In genomic region chr9:34884732-34885131, GRCh38 we compare ENCODE assay signal across 9 cellular contexts.
DNase-seq lines count a peak whose midpoint lies in the region; ATAC-seq and TF ChIP-seq lines count a peak whose summit lies in the region.
"Had no signal": no experiment of that assay in that cellular context is flagged by ENCODE, and none has a peak within 500 bp of the region (broad histone marks: within the 10 kb centered on the region; RNA-seq: fewer than 3 reads in every experiment).

No MANE protein-coding gene starts in this region.

- no peak overlapping the region for H3K27ac Mint-ChIP-seq in activated T-helper 17 cell treated with anti-CD3 and anti-CD28 coated beads, Interleukin-2, amount 50 U/mL, for 72 hours
- H3K27ac Mint-ChIP-seq in stimulated activated naive CD8-positive, alpha-beta T cell treated with anti-CD3 and anti-CD28 coated beads, Interleukin-15, amount 100 ng/mL, for 72 hours: no peak overlapping the region
- no peak overlapping the region for H3K27ac Mint-ChIP-seq in endothelial cell (ENCODE audit: unreplicated experiment)

- peak; percentile 62 for DNase-seq in activated effector memory CD4-positive, alpha-beta T cell treated with anti-CD3 and anti-CD28 coated beads, Interleukin-2, amount 50 U/mL, for 16 hours
- DNase-seq in activated effector memory CD4-positive, alpha-beta T cell treated with Interleukin-2 at 50 U/mL for 16 hours: no peak
- peak; percentile 19 to 61 for DNase-seq in stimulated activated naive CD8-positive, alpha-beta T cell treated with anti-CD3 and anti-CD28 coated beads, Interleukin-15, amount 100 ng/mL, for 72 hours
- DNase-seq in endothelial cell (ENCODE audit: low spot score) (no peak), esophagus muscularis mucosa (ENCODE audit: extremely low spot score) (no peak)
- DNase-seq: NK-92 treated with Interleukin-12 subunit alpha and Interleukin-12 subunit beta, amount 100 ng/mL, for 24 hours had no signal

- WGBS in gastroesophageal sphincter (ENCODE audit: low coverage in 1 of 2), 2 donors: 50% methylated on average over 1 of the region's 2 CpGs; no CpG with 5 or more reads in 1 of the 2 donors
- 75% methylated on average over 2 of the region's 2 CpGs for WGBS in esophagus muscularis mucosa

- H3K4me1 ChIP-seq in gastroesophageal sphincter: no peaks in the 10 kb centered on the region
- no peaks in the 10 kb centered on the region for H3K4me1 ChIP-seq in esophagus muscularis mucosa

- H3K27me3 Mint-ChIP-seq in activated T-helper 17 cell treated with anti-CD3 and anti-CD28 coated beads, Interleukin-2, amount 50 U/mL, for 72 hours: no peaks in the 10 kb centered on the region
- peaks cover 8% of the 10 kb centered on the region for H3K27me3 Mint-ChIP-seq in stimulated activated naive CD8-positive, alpha-beta T cell treated with anti-CD3 and anti-CD28 coated beads, Interleukin-15, amount 100 ng/mL, for 72 hours
- H3K27me3 Mint-ChIP-seq in endothelial cell (ENCODE audit: unreplicated experiment): no peaks in the 10 kb centered on the region

- H3K4me1 Mint-ChIP-seq in activated T-helper 17 cell treated with anti-CD3 and anti-CD28 coated beads, Interleukin-2, amount 50 U/mL, for 72 hours: no peaks in the 10 kb centered on the region
- H3K4me1 Mint-ChIP-seq in stimulated activated naive CD8-positive, alpha-beta T cell treated with anti-CD3 and anti-CD28 coated beads, Interleukin-15, amount 100 ng/mL, for 72 hours: no peaks in the 10 kb centered on the region
- no peaks in the 10 kb centered on the region for H3K4me1 Mint-ChIP-seq in endothelial cell (ENCODE audit: unreplicated experiment)

- peak; percentile 66 for ATAC-seq in HG03095 (IDR thresholded peaks at IDR 0.05; ENCODE audit: unreplicated experiment)
- peak; percentile 97 for ATAC-seq in activated T-helper 17 cell treated with anti-CD3 and anti-CD28 coated beads, Interleukin-2, amount 50 U/mL, for 72 hours (replicated peaks)
- peak; percentile 95 for ATAC-seq in stimulated activated naive CD8-positive, alpha-beta T cell treated with anti-CD3 and anti-CD28 coated beads, Interleukin-15, amount 100 ng/mL, for 72 hours
- no peak for ATAC-seq in gastroesophageal sphincter

- TF ChIP-seq POLR2A in gastroesophageal sphincter (IDR thresholded peaks at IDR 0.05) (no peak), esophagus muscularis mucosa (IDR thresholded peaks at IDR 0.05; ENCODE audit: low read depth) (no peak)

- TF ChIP-seq EP300 in gastroesophageal sphincter (IDR thresholded peaks at IDR 0.05): no peak
- no peak for TF ChIP-seq EP300 in esophagus muscularis mucosa (IDR thresholded peaks at IDR 0.05)

- H3K36me3 ChIP-seq in gastroesophageal sphincter (no peaks in the 10 kb centered on the region), esophagus muscularis mucosa (no peaks in the 10 kb centered on the region)

- H3K9me3 ChIP-seq in gastroesophageal sphincter (no peaks in the 10 kb centered on the region), esophagus muscularis mucosa (no peaks in the 10 kb centered on the region)

- H3K27me3 ChIP-seq in gastroesophageal sphincter (peaks cover 8% of the 10 kb centered on the region), esophagus muscularis mucosa (no peaks in the 10 kb centered on the region)

- no peak overlapping the region for H3K27ac ChIP-seq in gastroesophageal sphincter
- no peak overlapping the region for H3K27ac ChIP-seq in esophagus muscularis mucosa (replicated peaks in 1 of 4)

- no peaks in the 10 kb centered on the region for H3K36me3 Mint-ChIP-seq in activated T-helper 17 cell treated with anti-CD3 and anti-CD28 coated beads, Interleukin-2, amount 50 U/mL, for 72 hours (ENCODE audit: low read depth)
- H3K36me3 Mint-ChIP-seq in endothelial cell (ENCODE audit: low read depth, unreplicated experiment): no peaks in the 10 kb centered on the region

- no peak for TF ChIP-seq CTCF in endothelial cell (IDR thresholded peaks at IDR 0.05; ENCODE audit: unreplicated experiment)
- no peak for TF ChIP-seq CTCF in gastroesophageal sphincter (IDR thresholded peaks at IDR 0.05)
- TF ChIP-seq CTCF in esophagus muscularis mucosa (IDR thresholded peaks at IDR 0.05): no peak

- intact Hi-C loops in esophagus muscularis mucosa (cut with DNase I): no loop called here

- no peak overlapping the region for H3K4me3 Mint-ChIP-seq in activated T-helper 17 cell treated with anti-CD3 and anti-CD28 coated beads, Interleukin-2, amount 50 U/mL, for 72 hours
- H3K4me3 Mint-ChIP-seq in stimulated activated naive CD8-positive, alpha-beta T cell treated with anti-CD3 and anti-CD28 coated beads, Interleukin-15, amount 100 ng/mL, for 72 hours: peak overlapping the region; percentile 1 to 14
- no peak overlapping the region for H3K4me3 Mint-ChIP-seq in endothelial cell (ENCODE audit: unreplicated experiment)

- H3K4me3 ChIP-seq in gastroesophageal sphincter (no peak overlapping the region), esophagus muscularis mucosa (no peak overlapping the region)

- no peaks in the 10 kb centered on the region for H3K9me3 Mint-ChIP-seq in activated T-helper 17 cell treated with anti-CD3 and anti-CD28 coated beads, Interleukin-2, amount 50 U/mL, for 72 hours
- no peaks in the 10 kb centered on the region for H3K9me3 Mint-ChIP-seq in stimulated activated naive CD8-positive, alpha-beta T cell treated with anti-CD3 and anti-CD28 coated beads, Interleukin-15, amount 100 ng/mL, for 72 hours
- H3K9me3 Mint-ChIP-seq in endothelial cell (ENCODE audit: unreplicated experiment): no peaks in the 10 kb centered on the region

Comparison
In these comparisons a context has a peak if more than half of its experiments do, and no peak if none do; other contexts are left out.
1. DNase-seq: peak in activated effector memory CD4-positive, alpha-beta T cell treated with anti-CD3 and anti-CD28 coated beads, Interleukin-2, amount 50 U/mL, for 16 hours (single experiment) and stimulated activated naive CD8-positive, alpha-beta T cell treated with anti-CD3 and anti-CD28 coated beads, Interleukin-15, amount 100 ng/mL, for 72 hours (2 of 2); none in activated effector memory CD4-positive, alpha-beta T cell treated with Interleukin-2 at 50 U/mL for 16 hours (single experiment), endothelial cell (single experiment) and esophagus muscularis mucosa (single experiment).
2. H3K4me3 Mint-ChIP-seq: peak in stimulated activated naive CD8-positive, alpha-beta T cell treated with anti-CD3 and anti-CD28 coated beads, Interleukin-15, amount 100 ng/mL, for 72 hours (2 of 2); none in activated T-helper 17 cell treated with anti-CD3 and anti-CD28 coated beads, Interleukin-2, amount 50 U/mL, for 72 hours (single experiment) and endothelial cell (single experiment).